10 cellular contexts compared by ENCODE assay signal in the genomic region with DNA sequence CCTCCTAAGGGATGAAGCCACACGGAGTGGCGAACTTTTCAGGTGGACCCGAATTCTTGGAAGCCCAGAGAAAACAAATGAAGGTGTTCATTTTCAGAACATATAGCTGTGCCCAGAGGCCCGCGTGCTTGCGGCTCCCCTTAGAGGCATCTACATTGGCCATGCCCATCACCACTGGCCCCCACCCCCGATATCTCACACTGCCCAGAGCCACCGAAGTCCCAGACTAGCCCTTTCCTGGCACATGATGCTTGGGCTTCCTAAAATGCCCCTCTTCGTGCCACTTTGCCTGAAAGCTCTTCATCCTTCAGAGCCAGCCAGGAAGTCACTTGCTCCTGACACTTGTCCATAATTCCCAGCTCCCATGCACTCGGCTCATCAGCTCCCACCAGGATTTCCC. TPM values are rescaled to one million over a fixed set of nuclear protein-coding genes. Genes with fewer than 3 reads are reported as not detected.
DNase-seq lines count a peak whose midpoint lies in the region; ATAC-seq and TF ChIP-seq lines count a peak whose summit lies in the region.
"Had no signal": no experiment of that assay in that cellular context is flagged by ENCODE, and none has a peak within 500 bp of the region (broad histone marks: within the 10 kb centered on the region; RNA-seq: fewer than 3 reads in every experiment).

No MANE protein-coding gene starts in this region.

- TF ChIP-seq CTCF in mesothelial cell of epicardium (IDR thresholded peaks at IDR 0.05; ENCODE audit: unreplicated experiment) (no peak), thoracic aorta (IDR thresholded peaks at IDR 0.05) (no peak), brain microvascular endothelial cell (IDR thresholded peaks at IDR 0.05; ENCODE audit: low read depth, low read length, missing control alignments) (no peak), A673 (conservative IDR thresholded peaks at IDR 0.05; ENCODE audit: low read depth, low read length) (no peak)

- no peaks in the 10 kb centered on the region for H3K27me3 ChIP-seq in adipocyte (replicated peaks; ENCODE audit: control insufficient read depth, insufficient read depth, low read length)
- no peaks in the 10 kb centered on the region for H3K27me3 ChIP-seq in thoracic aorta (replicated peaks; ENCODE audit: insufficient read depth)
- no peaks in the 10 kb centered on the region for H3K27me3 ChIP-seq in brain microvascular endothelial cell (replicated peaks)
- H3K27me3 ChIP-seq in A673 (replicated peaks; ENCODE audit: insufficient read depth, low read depth, low read length, poor library complexity), result no peaks in the 10 kb centered on the region

- peaks cover 42% of the 10 kb centered on the region for H3K4me1 Mint-ChIP-seq in activated CD8-positive, alpha-beta memory T cell treated with anti-CD3 and anti-CD28 coated beads, Interleukin-2, amount 10 ng/mL, durations not matched to agents 7 days and 5 days
- H3K4me1 Mint-ChIP-seq in mesothelial cell of epicardium, result peaks cover 35% of the 10 kb centered on the region

- no peaks in the 10 kb centered on the region for H3K9me3 Mint-ChIP-seq in activated CD8-positive, alpha-beta memory T cell treated with anti-CD3 and anti-CD28 coated beads, Interleukin-2, amount 10 ng/mL, durations not matched to agents 7 days and 5 days (ENCODE audit: low read depth)
- H3K9me3 Mint-ChIP-seq in mesothelial cell of epicardium, result no peaks in the 10 kb centered on the region

- in situ Hi-C loops in brain microvascular endothelial cell (cut with HindIII; ENCODE audit: low pct_ligation_motif_present, low sequenced_read_pairs), result no loop called here

- CTCF ChIA-PET in activated CD8-positive, alpha-beta memory T cell treated with anti-CD3 and anti-CD28 coated beads, Interleukin-2, amount 10 ng/mL, durations not matched to agents 7 days and 5 days (lab: Charles Lee), result interaction anchor here (0.8 to 24.7 kb wide), 4 partner anchors 9 to 75 kb away, joined by 3 to 583 read pairs (median 32); partner anchors contain the start of genes ACBD4, FMNL1 and PLCD3
- CTCF ChIA-PET in A673 (lab: Charles Lee), result no interaction called here

- H3K9me3 ChIP-seq in adipocyte (ENCODE audit: control insufficient read depth, low read length) (no peaks in the 10 kb centered on the region), thoracic aorta (no peaks in the 10 kb centered on the region), A673 (ENCODE audit: low read depth, low read length, poor library complexity, severe bottlenecking) (no peaks in the 10 kb centered on the region)

- intact Hi-C loops in A673 (cut with micrococcal nuclease; ENCODE audit: unreplicated experiment), result no loop called here

- peak overlapping the region; percentile 96 for H3K9ac ChIP-seq in adipocyte (ENCODE audit: low read length)

- H3K36me3 Mint-ChIP-seq in activated CD8-positive, alpha-beta memory T cell treated with anti-CD3 and anti-CD28 coated beads, Interleukin-2, amount 10 ng/mL, durations not matched to agents 7 days and 5 days, result peaks cover 12% of the 10 kb centered on the region
- H3K36me3 Mint-ChIP-seq in mesothelial cell of epicardium, result peaks cover under 1% of the 10 kb centered on the region

- no peak for DNase-seq in activated CD8-positive, alpha-beta memory T cell treated with anti-CD3 and anti-CD28 coated beads, Interleukin-2, amount 10 ng/mL, durations not matched to agents 7 days and 5 days
- DNase-seq in activated CD8-positive, alpha-beta memory T cell treated with anti-CD3 and anti-CD28 coated beads, Interleukin-2, amount 50 U/mL, for 48 hours, result no peak
- DNase-seq in adipocyte (ENCODE audit: low read depth) (no peak), mesothelial cell of epicardium (ENCODE audit: low spot score in 2 of 2, unreplicated experiment in 2 of 2) (no peak), thoracic aorta (ENCODE audit: low spot score) (no peak), brain microvascular endothelial cell (no peak), A673 (ENCODE audit: low spot score) (no peak)
- DNase-seq: cerebellar nuclear complex, NCI-H2029 had no signal

- H3K27me3 Mint-ChIP-seq in activated CD8-positive, alpha-beta memory T cell treated with anti-CD3 and anti-CD28 coated beads, Interleukin-2, amount 10 ng/mL, durations not matched to agents 7 days and 5 days, result peaks cover 2% of the 10 kb centered on the region
- H3K27me3 Mint-ChIP-seq in mesothelial cell of epicardium (ENCODE audit: low read depth), result no peaks in the 10 kb centered on the region

- POLR2A ChIA-PET in A673 (lab: Charles Lee; ENCODE audit: low non-redundant PET), result no interaction called here

- no peak for ATAC-seq in activated CD8-positive, alpha-beta memory T cell treated with anti-CD3 and anti-CD28 coated beads, Interleukin-2, amount 10 ng/mL, durations not matched to agents 7 days and 5 days
- ATAC-seq in thoracic aorta (ENCODE audit: insufficient number of reproducible peaks, low FRiP score, low read depth) (no peak), HG03342 (IDR thresholded peaks at IDR 0.05; ENCODE audit: unreplicated experiment) (no peak)

- H3K4me1 ChIP-seq in adipocyte (ENCODE audit: control insufficient read depth, insufficient read depth, low read length), result peaks cover 32% of the 10 kb centered on the region
- peaks cover 10 to 33% of the 10 kb centered on the region in 2 donors for H3K4me1 ChIP-seq in thoracic aorta (ENCODE audit: control insufficient read depth in 1 of 2, low read depth in 2 of 2)
- peaks cover 20% of the 10 kb centered on the region for H3K4me1 ChIP-seq in A673 (ENCODE audit: insufficient read depth, low read length, poor library complexity, severe bottlenecking)

- H3K27ac ChIP-seq in thoracic aorta, result peak overlapping the region; percentile 98
- H3K27ac ChIP-seq in brain microvascular endothelial cell, result no peak overlapping the region
- no peak overlapping the region for H3K27ac ChIP-seq in A673 (ENCODE audit: low read depth, low read length, poor library complexity, severe bottlenecking)

- peak overlapping the region; percentile 100 for H3K27ac Mint-ChIP-seq in activated CD8-positive, alpha-beta memory T cell treated with anti-CD3 and anti-CD28 coated beads, Interleukin-2, amount 10 ng/mL, durations not matched to agents 7 days and 5 days
- H3K27ac Mint-ChIP-seq in mesothelial cell of epicardium, result peak overlapping the region; percentile 100

- H3K36me3 ChIP-seq in adipocyte (ENCODE audit: control insufficient read depth, insufficient read depth, low read length, severe bottlenecking) (no peaks in the 10 kb centered on the region), thoracic aorta (no peaks in the 10 kb centered on the region), brain microvascular endothelial cell (replicated peaks) (no peaks in the 10 kb centered on the region), A673 (ENCODE audit: insufficient read depth, low read length, poor library complexity, severe bottlenecking) (no peaks in the 10 kb centered on the region)

- H3K4me3 ChIP-seq in adipocyte (ENCODE audit: low read length) (peak overlapping the region; percentile 87), thoracic aorta (no peak overlapping the region), brain microvascular endothelial cell (ENCODE audit: low read depth, low read length) (no peak overlapping the region), A673 (ENCODE audit: low read depth, low read length, poor library complexity, severe bottlenecking) (no peak overlapping the region)

- peak overlapping the region; percentile 99 for H3K4me3 Mint-ChIP-seq in activated CD8-positive, alpha-beta memory T cell treated with anti-CD3 and anti-CD28 coated beads, Interleukin-2, amount 10 ng/mL, durations not matched to agents 7 days and 5 days
- peak overlapping the region; percentile 98 for H3K4me3 Mint-ChIP-seq in mesothelial cell of epicardium

- no TSS peak for BruUV-seq in A673 (replicated peaks; lab: Mats Ljungman, UMichigan)

RNA-seq across cellular contexts. Expression of gene HEXIM1, which starts 2.1 kb away (rescaled TPM):
- total RNA-seq in activated CD8-positive, alpha-beta memory T cell treated with anti-CD3 and anti-CD28 coated beads, Interleukin-2, amount 10 ng/mL, durations not matched to agents 7 days and 5 days, result 10 to 100 TPM; 40.2 to 42.4 TPM
- total RNA-seq in mesothelial cell of epicardium, result 38.2 to 40.6 TPM (median 38.8 TPM) in 3 replicates
- total RNA-seq in thoracic aorta, result 10 to 100 TPM; 34.9 to 89.1 TPM
- 21.2 and 22.1 TPM in 2 replicates for total RNA-seq in A673 (2021)

RNA-seq across cellular contexts. Expression of gene ACBD4, which starts 10.7 kb away (rescaled TPM):
- total RNA-seq in activated CD8-positive, alpha-beta memory T cell treated with anti-CD3 and anti-CD28 coated beads, Interleukin-2, amount 10 ng/mL, durations not matched to agents 7 days and 5 days, result 10 to 100 TPM; 14.9 to 20.6 TPM
- total RNA-seq in mesothelial cell of epicardium (17.0 to 17.4 TPM (median 17.4 TPM) in 3 replicates), thoracic aorta (10 to 100 TPM; 21.5 to 27.9 TPM), A673 (2021) (1.4 and 4.2 TPM in 2 replicates)

RNA-seq across cellular contexts. Expression of gene PLCD3, which starts 13.9 kb away (rescaled TPM):
- 1 to 10 TPM; 2.6 to 5.2 TPM for total RNA-seq in activated CD8-positive, alpha-beta memory T cell treated with anti-CD3 and anti-CD28 coated beads, Interleukin-2, amount 10 ng/mL, durations not matched to agents 7 days and 5 days
- total RNA-seq in mesothelial cell of epicardium, result 46.6 to 54.0 TPM (median 52.6 TPM) in 3 replicates
- 100 to 1,000 TPM in 1 of 2 donors, 10 to 100 TPM in 1; 79.3 to 116 TPM for total RNA-seq in thoracic aorta
- 12.0 and 18.5 TPM in 2 replicates for total RNA-seq in A673 (2021)

RNA-seq across cellular contexts. Expression of gene HEXIM2, which starts 15.5 kb away (rescaled TPM):
- total RNA-seq in activated CD8-positive, alpha-beta memory T cell treated with anti-CD3 and anti-CD28 coated beads, Interleukin-2, amount 10 ng/mL, durations not matched to agents 7 days and 5 days, result 1 to 10 TPM; 6.9 to 7.5 TPM
- total RNA-seq in mesothelial cell of epicardium (6.5 to 9.6 TPM (median 7.7 TPM) in 3 replicates), thoracic aorta (1 to 10 TPM in 1 of 2 donors, not detected in 1; 1.5 TPM), A673 (2021) (4.6 and 4.8 TPM in 2 replicates)

Comparison
In these comparisons a context has a peak if more than half of its experiments do, and no peak if none do; other contexts are left out.
1. H3K27ac ChIP-seq: peak in thoracic aorta (2 of 2); none in brain microvascular endothelial cell (single experiment) and A673 (single experiment).